Comparison of ENCODE assay signal across 28 cellular contexts in the genomic region with DNA sequence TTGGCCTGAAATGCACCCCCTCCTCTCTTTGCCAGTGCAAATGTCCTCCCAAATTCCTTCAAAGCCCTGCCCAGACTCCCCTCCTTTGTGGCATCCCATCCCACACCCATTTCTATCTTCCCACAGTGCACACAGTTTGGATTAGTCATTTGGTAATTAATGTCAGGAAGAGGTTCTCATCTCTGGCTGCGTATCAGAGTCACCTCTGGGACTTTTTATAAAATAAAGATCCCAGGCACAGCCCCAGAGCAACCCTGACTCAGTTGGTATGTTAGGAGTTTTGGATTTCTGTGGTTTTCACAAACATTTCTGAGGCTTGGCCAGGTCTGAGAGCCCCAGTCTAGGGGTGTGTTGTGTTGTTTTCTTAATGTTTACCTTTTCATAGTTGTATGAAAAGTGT. TPM values are rescaled to one million over a fixed set of nuclear protein-coding genes. Genes with fewer than 3 reads are reported as not detected.
DNase-seq lines count a peak whose midpoint lies in the region; ATAC-seq and TF ChIP-seq lines count a peak whose summit lies in the region.
"Had no signal": no experiment of that assay in that cellular context is flagged by ENCODE, and none has a peak within 500 bp of the region (broad histone marks: within the 10 kb centered on the region; RNA-seq: fewer than 3 reads in every experiment).

No MANE protein-coding gene starts in this region.

- TF ChIP-seq CTCF in foreskin keratinocyte (conservative IDR thresholded peaks at IDR 0.05): no peak

- DNase-seq in A172 (ENCODE audit: low spot score): peak; percentile 76
- peak; percentile 67 for DNase-seq in GM04503 (ENCODE audit: low read depth)
- DNase-seq in RPMI7951 (ENCODE audit: low read depth): peak; percentile 12
- peak; percentile 8 to 25 for DNase-seq in foreskin keratinocyte
- no peak for DNase-seq in NCI-H748 treated with DMSO at 0.1 percent for 48 hours (lab: John Stamatoyannopoulos, UW)
- DNase-seq: activated CD4-positive, alpha-beta memory T cell treated with anti-CD3 and anti-CD28 coated beads, Interleukin-2, amount 10 ng/mL, durations not matched to agents 7 days and 5 days; activated CD4-positive, alpha-beta T cell treated with anti-CD3 and anti-CD28 coated beads for 1 hour; aorta; effector memory CD8-positive, alpha-beta T cell; hypothalamus; immature natural killer cell; left lung; NCI-H1436; NCI-H2081 treated with DMSO at 0.1 percent for 48 hours; NCI-H226; stimulated activated naive CD4-positive, alpha-beta T cell; T-helper 17 cell; uterus had no signal

- peaks cover 30% of the 10 kb centered on the region for H3K27me3 ChIP-seq in foreskin keratinocyte
- H3K27me3 ChIP-seq: BLaER1 treated with 17β-estradiol and CSF1 and Interleukin-3, amounts not matched to agents 10 nM and 100 nM; left lung; uterus had no signal

- no peaks in the 10 kb centered on the region for H3K4me1 ChIP-seq in foreskin keratinocyte
- H3K4me1 ChIP-seq: BLaER1 treated with 17β-estradiol and CSF1 and Interleukin-3, amounts not matched to agents 10 nM and 100 nM; left lung; uterus had no signal

- ATAC-seq in foreskin keratinocyte: peak; percentile 47
- ATAC-seq in HG02840 (IDR thresholded peaks at IDR 0.05; ENCODE audit: low FRiP score, unreplicated experiment): no peak
- ATAC-seq in GM19452 (IDR thresholded peaks at IDR 0.05; ENCODE audit: unreplicated experiment): no peak
- ATAC-seq in GM18520 (IDR thresholded peaks at IDR 0.05; ENCODE audit: unreplicated experiment): no peak
- ATAC-seq: effector memory CD8-positive, alpha-beta T cell; esophagus mucosa; left lung; sciatic nerve; T-helper 17 cell had no signal

- H3K27ac ChIP-seq in foreskin keratinocyte: no peak overlapping the region
- H3K27ac ChIP-seq: BLaER1 treated with 17β-estradiol and CSF1 and Interleukin-3, amounts not matched to agents 10 nM and 100 nM; coronary artery; left lung; SK-N-MC; uterus had no signal

RNA-seq across cellular contexts. Expression of gene C3orf20, which starts 41.7 kb away (rescaled TPM):
- not detected in 2 replicates for total RNA-seq in A172 (2014; rRNA removed; shearing (Covaris generic))
- total RNA-seq in RPMI7951 (2014; rRNA removed; shearing (Covaris generic)): not detected in 2 replicates
- not detected in 2 replicates for total RNA-seq in foreskin keratinocyte
- not detected in 2 replicates for polyA plus RNA-seq in foreskin keratinocyte
- total RNA-seq: myocyte, temporal lobe had no signal
- polyA plus RNA-seq: aorta, immature natural killer cell had no signal
